ENCODE assay signal across 10 cellular contexts in genomic region chr5:39423331-39423751, GRCh38.
DNase-seq lines count a peak whose midpoint lies in the region; TF ChIP-seq lines count a peak whose summit lies in the region.
"Had no signal": no experiment of that assay in that cellular context is flagged by ENCODE, and none has a peak within 500 bp of the region (broad histone marks: within the 10 kb centered on the region; RNA-seq: fewer than 3 reads in every experiment).

No MANE protein-coding gene starts in this region.

- H3K4me3 ChIP-seq in AG09309 (ENCODE audit: control insufficient read depth, low read depth, low read length) (peak overlapping the region; percentile 95), SK-N-MC (peak overlapping the region; percentile 91), parathyroid adenoma (ENCODE audit: low read depth, low read length) (peak overlapping the region; percentile 59)

- TF ChIP-seq CTCF in AG09309 (IDR thresholded peaks at IDR 0.05; ENCODE audit: control insufficient read depth, insufficient read depth, low read depth, low read length, missing control alignments) (no peak), parathyroid adenoma (IDR thresholded peaks at IDR 0.05) (no peak)

- no peak overlapping the region for H2AFZ ChIP-seq in parathyroid adenoma

- H3K79me2 ChIP-seq in parathyroid adenoma = no peaks in the 10 kb centered on the region

- H3K9ac ChIP-seq in SK-N-MC (ENCODE audit: insufficient read length) (peak overlapping the region; percentile 72), parathyroid adenoma (no peak overlapping the region)

- H3K9me3 ChIP-seq in SK-N-MC (ENCODE audit: low read depth, low read length) = no peaks in the 10 kb centered on the region
- no peaks in the 10 kb centered on the region for H3K9me3 ChIP-seq in parathyroid adenoma (ENCODE audit: control insufficient read depth, low read length)

- H3K36me3 ChIP-seq in SK-N-MC (ENCODE audit: insufficient read depth, low read length) = no peaks in the 10 kb centered on the region
- H3K36me3 ChIP-seq in parathyroid adenoma (ENCODE audit: control insufficient read depth, insufficient read depth, low read length) = no peaks in the 10 kb centered on the region
- H3K36me3 ChIP-seq: WERI-Rb-1 had no signal

- H3K27ac ChIP-seq in SK-N-MC (peak overlapping the region; percentile 83; the same call in 1 of the 2 replicates), parathyroid adenoma (peak overlapping the region; percentile 43)
- H3K27ac ChIP-seq: HL-60, WERI-Rb-1 had no signal

- H3K4me2 ChIP-seq in parathyroid adenoma (ENCODE audit: low read length) = no peak overlapping the region

- DNase-seq in AG09309 (ENCODE audit: low read depth) (no peak), SK-N-MC (ENCODE audit: low read depth, low spot score) (no peak), glomerular visceral epithelial cell (ENCODE audit: extremely low spot score) (peak; percentile 26), SHP77 treated with DMSO at 0.1 percent for 48 hours (lab: John Stamatoyannopoulos, UW) (no peak), DMS153 treated with DMSO at 0.1 percent for 48 hours (lab: John Stamatoyannopoulos, UW; ENCODE audit: unreplicated experiment) (no peak), NCI-H2081 (lab: John Stamatoyannopoulos, UW) (no peak), globus pallidus (ENCODE audit: low spot score) (no peak)
- DNase-seq: WERI-Rb-1 had no signal

- no peaks in the 10 kb centered on the region for H3K27me3 ChIP-seq in parathyroid adenoma (ENCODE audit: control insufficient read depth, insufficient read depth, low read length)

- H3K4me1 ChIP-seq in parathyroid adenoma = peaks cover 4% of the 10 kb centered on the region
